In genomic region chr2:85255456-85255812, GRCh38 we compare ENCODE assay signal across 15 cellular contexts.
DNase-seq lines count a peak whose midpoint lies in the region; ATAC-seq and TF ChIP-seq lines count a peak whose summit lies in the region.
"Had no signal": no experiment of that assay in that cellular context is flagged by ENCODE, and none has a peak within 500 bp of the region (broad histone marks: within the 10 kb centered on the region; RNA-seq: fewer than 3 reads in every experiment).

No MANE protein-coding gene starts in this region.

- 0 out of 22 replicates have a peak overlapping the region, but pooled peaks of 1 of the 11 experiments have one; percentile 32 for H3K27ac ChIP-seq in BLaER1 treated with 17β-estradiol and CSF1 and Interleukin-3, amounts not matched to agents 10 nM and 100 nM
- H3K27ac ChIP-seq in HUES6 (ENCODE audit: low read depth, low read length) (peak overlapping the region; percentile 85), ovary (no peak overlapping the region)

- TF ChIP-seq POLR2A in ovary (IDR thresholded peaks at IDR 0.05): no peak

- H3K36me3 ChIP-seq in BLaER1 treated with 17β-estradiol and CSF1 and Interleukin-3, amounts not matched to agents 10 nM and 100 nM: no peaks in the 10 kb centered on the region
- H3K36me3 ChIP-seq in HUES6 (ENCODE audit: control insufficient read depth, insufficient read depth, low read length) (no peaks in the 10 kb centered on the region; the same call in 1 of the 2 replicates), ovary (no peaks in the 10 kb centered on the region)

- no peak for ATAC-seq in HG02840 (IDR thresholded peaks at IDR 0.05; ENCODE audit: low FRiP score, unreplicated experiment)
- ATAC-seq: CD8-positive, alpha-beta T cell had no signal

- intact Hi-C loops in ovary (cut with DNase I): no loop called here

- no peak overlapping the region for H3K4me3 ChIP-seq in BLaER1 treated with 17β-estradiol and CSF1 and Interleukin-3, amounts not matched to agents 10 nM and 100 nM
- H3K4me3 ChIP-seq in HUES6 (ENCODE audit: low read depth, low read length) (peak overlapping the region; percentile 43), ovary (no peak overlapping the region)
- H3K4me3 ChIP-seq: skin epidermis had no signal

- 20 to 35% (median 23%) methylated on average over 6 of the region's 6 CpGs for WGBS in ovary, 3 donors

- no peak for TF ChIP-seq CTCF in brain (conservative IDR thresholded peaks at IDR 0.05)
- TF ChIP-seq CTCF in nephron (IDR thresholded peaks at IDR 0.05; ENCODE audit: unreplicated experiment in 3 of 3): no peak
- TF ChIP-seq CTCF in ovary (IDR thresholded peaks at IDR 0.05): no peak

- H3K36me3 Mint-ChIP-seq in brain (no peaks in the 10 kb centered on the region), nephron (ENCODE audit: low read depth) (no peaks in the 10 kb centered on the region)
- H3K36me3 Mint-ChIP-seq: CD8-positive, alpha-beta T cell had no signal

- peaks cover 0 to 2% (median 0%) of the 10 kb centered on the region in 5 experiments for H3K9me3 Mint-ChIP-seq in brain
- no peaks in the 10 kb centered on the region for H3K9me3 Mint-ChIP-seq in nephron
- H3K9me3 Mint-ChIP-seq: activated T-helper 1 cell treated with anti-CD3 and anti-CD28 coated beads, Interleukin-12 subunit alpha, Interleukin-12 subunit beta, Interleukin-2, Interleukin-4 antibody, amounts not matched to agents 30 ng/mL and 10 ng/mL and 1 ng/mL, durations not matched to agents 14 hours and 24 hours and 36 hours; CD8-positive, alpha-beta T cell had no signal

- no peaks in the 10 kb centered on the region for H3K27me3 ChIP-seq in BLaER1 treated with 17β-estradiol and CSF1 and Interleukin-3, amounts not matched to agents 10 nM and 100 nM
- peaks cover 14% of the 10 kb centered on the region; the same call in 1 of the 2 replicates for H3K27me3 ChIP-seq in HUES6 (ENCODE audit: control insufficient read depth, insufficient read depth, low read length)
- H3K27me3 ChIP-seq in ovary: no peaks in the 10 kb centered on the region

- H4K20me1 ChIP-seq in BLaER1 treated with 17β-estradiol and CSF1 and Interleukin-3, amounts not matched to agents 10 nM and 100 nM: 0 out of 22 replicates have a peak, but pooled peaks cover 0 to 6% (median 0%) of the 10 kb centered on the region in 11 experiments

- H3K9ac ChIP-seq in BLaER1 treated with 17β-estradiol and CSF1 and Interleukin-3, amounts not matched to agents 10 nM and 100 nM: peak overlapping the region in 5 of 11 experiments; percentile 4 to 54 (median 20); a peak in 4 of 22 replicates
- H3K9ac ChIP-seq in HUES6 (ENCODE audit: low read length): peak overlapping the region; percentile 67

- DNase-seq in stimulated activated CD4-positive, alpha-beta T cell treated with anti-CD3 and anti-CD28 coated beads, Interleukin-2, amount 100 ng/mL, for 24 hours: no peak
- no peak for DNase-seq in ovary
- DNase-seq in activated effector memory CD4-positive, alpha-beta T cell treated with Interleukin-2 at 50 U/mL for 16 hours: no peak
- DNase-seq: activated CD4-positive, CD25-positive, alpha-beta regulatory T cell; CD8-positive, alpha-beta T cell; central memory CD4-positive, alpha-beta T cell; NCI-H2029 treated with DMSO at 0.1 percent for 48 hours; RPMI8226 had no signal

- peaks cover 19 to 62% (median 49%) of the 10 kb centered on the region in 10 experiments for H3K4me1 ChIP-seq in BLaER1 treated with 17β-estradiol and CSF1 and Interleukin-3, amounts not matched to agents 10 nM and 100 nM
- peaks cover 96% of the 10 kb centered on the region for H3K4me1 ChIP-seq in HUES6 (ENCODE audit: control insufficient read depth, insufficient read depth, low read length)
- peaks cover 32% of the 10 kb centered on the region for H3K4me1 ChIP-seq in ovary (ENCODE audit: insufficient read depth)

- no peak for TF ChIP-seq EP300 in ovary (IDR thresholded peaks at IDR 0.05)

- no peaks in the 10 kb centered on the region for H3K9me3 ChIP-seq in BLaER1 treated with 17β-estradiol and CSF1 and Interleukin-3, amounts not matched to agents 10 nM and 100 nM (replicated peaks in 1 of 11)
- H3K9me3 ChIP-seq in HUES6 (ENCODE audit: control insufficient read depth, insufficient read depth, low read depth, low read length): no peaks in the 10 kb centered on the region
- no peaks in the 10 kb centered on the region for H3K9me3 ChIP-seq in ovary

- H3K27ac Mint-ChIP-seq in brain (peak overlapping the region; percentile 90 to 98 (median 96)), nephron (peak overlapping the region; percentile 98 to 99 (median 99))
- H3K27ac Mint-ChIP-seq: activated T-helper 1 cell treated with anti-CD3 and anti-CD28 coated beads, Interleukin-12 subunit alpha, Interleukin-12 subunit beta, Interleukin-2, Interleukin-4 antibody, amounts not matched to agents 30 ng/mL and 10 ng/mL and 1 ng/mL, durations not matched to agents 14 hours and 24 hours and 36 hours; CD8-positive, alpha-beta T cell had no signal

- H3K4me1 Mint-ChIP-seq in brain (peaks cover 87% of the 10 kb centered on the region), nephron (peaks cover 92% of the 10 kb centered on the region)

- H3K4me3 Mint-ChIP-seq in brain (peak overlapping the region; percentile 78 to 81 (median 79)), nephron (peak overlapping the region; percentile 73 to 80 (median 79))
- H3K4me3 Mint-ChIP-seq: activated T-helper 1 cell treated with anti-CD3 and anti-CD28 coated beads, Interleukin-12 subunit alpha, Interleukin-12 subunit beta, Interleukin-2, Interleukin-4 antibody, amounts not matched to agents 30 ng/mL and 10 ng/mL and 1 ng/mL, durations not matched to agents 14 hours and 24 hours and 36 hours; CD8-positive, alpha-beta T cell had no signal

- H3K27me3 Mint-ChIP-seq in brain (peaks cover 2% of the 10 kb centered on the region), nephron (ENCODE audit: low read depth) (no peaks in the 10 kb centered on the region)

- peak overlapping the region; percentile 54 to 93 (median 79) for H3K4me2 ChIP-seq in BLaER1 treated with 17β-estradiol and CSF1 and Interleukin-3, amounts not matched to agents 10 nM and 100 nM
